Comparison of ENCODE assay signal across 8 cellular contexts in genomic region chr17:45132569-45133463, GRCh38. TPM values are rescaled to one million over a fixed set of nuclear protein-coding genes. Genes with fewer than 3 reads are reported as not detected.
DNase-seq lines count a peak whose midpoint lies in the region; ATAC-seq and TF ChIP-seq lines count a peak whose summit lies in the region.

No MANE protein-coding gene starts in this region.

- H3K36me3 Mint-ChIP-seq in CD14-positive monocyte (peaks cover 0 to 2% of the 10 kb centered on the region in 2 donors), chondrocyte (ENCODE audit: low read depth) (no peaks in the 10 kb centered on the region)

- intact Hi-C loops in CD14-positive monocyte (cut with micrococcal nuclease): loop anchor here (1.0 to 10.0 kb wide), 4 partner anchors 36 to 358 kb away; no protein-coding TSS in a partner anchor

- H3K9me3 Mint-ChIP-seq in CD14-positive monocyte (no peaks in the 10 kb centered on the region), chondrocyte (ENCODE audit: low read depth) (no peaks in the 10 kb centered on the region)

- peaks cover 26% of the 10 kb centered on the region for H3K4me1 Mint-ChIP-seq in CD14-positive monocyte
- H3K4me1 Mint-ChIP-seq in chondrocyte (ENCODE audit: low read depth): peaks cover 54% of the 10 kb centered on the region

- no peak for ATAC-seq in GM18873 (IDR thresholded peaks at IDR 0.05; ENCODE audit: low FRiP score, unreplicated experiment)

- H3K36me3 ChIP-seq in kidney epithelial cell (ENCODE audit: control insufficient read depth, insufficient read depth, low read length): no peaks in the 10 kb centered on the region

- peak overlapping the region; percentile 63 to 90 (median 82) for H3K27ac Mint-ChIP-seq in CD14-positive monocyte
- peak overlapping the region; percentile 96 for H3K27ac Mint-ChIP-seq in chondrocyte (ENCODE audit: unreplicated experiment)

- H3K27me3 Mint-ChIP-seq in CD14-positive monocyte (ENCODE audit: low read depth in 3 of 3) (peaks cover 7 to 16% (median 12%) of the 10 kb centered on the region in 3 donors), chondrocyte (ENCODE audit: low read depth) (no peaks in the 10 kb centered on the region)

- peak overlapping the region; percentile 74 for H3K4me3 ChIP-seq in kidney epithelial cell (ENCODE audit: low read depth, low read length)

- TF ChIP-seq CTCF in CD14-positive monocyte (IDR thresholded peaks at IDR 0.05) (peak; percentile 85), chondrocyte (IDR thresholded peaks at IDR 0.05) (peak; percentile 84), kidney epithelial cell (IDR thresholded peaks at IDR 0.05; ENCODE audit: insufficient read depth, low read length, poor library complexity, severe bottlenecking) (peak; percentile 87)

- H3K4me3 Mint-ChIP-seq in CD14-positive monocyte (peak overlapping the region; percentile 89 to 93), chondrocyte (ENCODE audit: unreplicated experiment) (peak overlapping the region; percentile 84)

- DNase-seq in CD14-positive monocyte (ENCODE audit: low spot score): peak; percentile 74
- peak; percentile 76 for DNase-seq in GOT3 (lab: John Stamatoyannopoulos, UW)
- DNase-seq in NCI-H2227 treated with DMSO at 0.1 percent for 48 hours (lab: John Stamatoyannopoulos, UW): peak; percentile 69
- peak; percentile 51 to 57 (median 56) for DNase-seq in activated CD4-positive, CD25-positive, alpha-beta regulatory T cell (lab: John Stamatoyannopoulos, UW)
- DNase-seq in chondrocyte (ENCODE audit: low spot score): no peak
- no peak for DNase-seq in kidney epithelial cell (ENCODE audit: low read depth)
- DNase-seq in stimulated activated CD4-positive, alpha-beta T cell treated with anti-CD3 and anti-CD28 coated beads, Interleukin-15, amount 100 ng/mL, for 1 hour (ENCODE audit: low read depth in 1 of 2, low spot score in 1 of 2): peak; percentile 48 to 62

- H3K27me3 ChIP-seq in kidney epithelial cell (ENCODE audit: control insufficient read depth, insufficient read depth, low read length): no peaks in the 10 kb centered on the region

RNA-seq across cellular contexts. Expression of gene PLCD3, which starts 0.5 kb away (rescaled TPM):
- polyA plus RNA-seq in CD14-positive monocyte: 1 to 10 TPM in 1 of 2 donors, under 1 TPM in 1; 0.97 to 2.5 TPM
- total RNA-seq in chondrocyte: 123 to 135 TPM (median 128 TPM) in 3 replicates
- 54.5 and 61.9 TPM in 2 replicates for total RNA-seq in kidney epithelial cell

RNA-seq across cellular contexts. Expression of gene ACBD4, which starts 2.7 kb away (rescaled TPM):
- 1 to 10 TPM; 4.8 to 6.2 TPM for polyA plus RNA-seq in CD14-positive monocyte
- total RNA-seq in chondrocyte (4.7 to 6.8 TPM (median 5.6 TPM) in 3 replicates), kidney epithelial cell (7.1 and 8.2 TPM in 2 replicates)

RNA-seq across cellular contexts. Expression of gene HEXIM1, which starts 15.5 kb away (rescaled TPM):
- polyA plus RNA-seq in CD14-positive monocyte: 1 to 10 TPM; 2.2 to 2.5 TPM
- total RNA-seq in chondrocyte: 35.9 to 41.0 TPM (median 36.4 TPM) in 3 replicates
- total RNA-seq in kidney epithelial cell: 17.9 and 20.0 TPM in 2 replicates

RNA-seq across cellular contexts. Expression of gene HEXIM2, which starts 28.9 kb away (rescaled TPM):
- 1 to 10 TPM; 2.5 to 2.9 TPM for polyA plus RNA-seq in CD14-positive monocyte
- total RNA-seq in chondrocyte: 3.7 to 7.9 TPM (median 6.4 TPM) in 3 replicates
- total RNA-seq in kidney epithelial cell: 7.7 and 10.4 TPM in 2 replicates

Comparison
In these comparisons a context has a peak if more than half of its experiments do, and no peak if none do; other contexts are left out.
1. DNase-seq: peak in CD14-positive monocyte (single experiment), GOT3 (single experiment), NCI-H2227 treated with DMSO at 0.1 percent for 48 hours (single experiment), activated CD4-positive, CD25-positive, alpha-beta regulatory T cell (4 of 4) and stimulated activated CD4-positive, alpha-beta T cell treated with anti-CD3 and anti-CD28 coated beads, Interleukin-15, amount 100 ng/mL, for 1 hour (2 of 2); none in chondrocyte (single experiment) and kidney epithelial cell (single experiment).
2. Peak in every context shown above with its lines, with median percentiles within 50 percentile points of each other: CTCF ChIP-seq.